In the genomic region with DNA sequence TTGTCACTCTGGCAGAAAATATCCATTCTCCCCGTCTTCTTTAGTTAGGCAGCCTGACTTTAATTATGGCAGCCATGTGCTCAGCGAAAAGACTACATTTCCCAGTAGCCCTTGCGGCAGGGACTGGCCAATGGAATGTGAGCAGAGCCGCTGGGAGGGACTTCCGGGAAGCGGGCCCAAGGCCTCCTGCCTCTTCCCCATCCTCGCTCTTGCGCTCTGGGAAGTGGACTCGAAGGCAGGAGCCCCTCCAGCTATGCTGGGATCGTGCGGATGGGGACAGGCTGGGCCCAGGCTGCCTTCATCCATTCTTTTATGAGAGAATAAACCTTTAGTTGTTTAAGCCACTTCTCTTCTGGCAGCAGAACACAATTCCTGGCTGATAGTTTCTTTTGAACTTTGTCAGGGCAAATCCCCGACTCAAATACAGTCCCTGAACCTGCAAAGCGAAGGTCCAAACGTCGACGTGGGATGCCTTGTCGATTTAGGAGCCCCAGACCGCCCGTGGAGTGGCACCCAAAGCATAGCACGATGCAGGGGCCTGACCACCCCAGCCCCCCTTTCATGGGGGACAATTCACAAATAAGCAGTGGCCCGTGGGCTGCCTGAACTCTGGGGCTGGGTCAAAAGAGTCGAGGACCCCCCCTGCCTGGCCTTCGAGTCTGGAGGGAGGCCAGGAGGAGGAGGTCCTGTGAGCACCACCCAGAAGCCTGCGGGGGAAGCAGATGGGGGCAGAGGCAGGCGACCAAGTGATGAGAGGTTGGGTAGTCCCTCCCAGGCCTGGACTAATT, we compare ENCODE assay signal across 1 cellular context.
TF ChIP-seq lines count a peak whose summit lies in the region.

No MANE protein-coding gene starts in this region.

TF ChIP-seq in GM12878, 131 proteins besides CTCF, POLR2A, EP300 and RAD21 (continued from another document):
- TF ChIP-seq, protein P1, sequence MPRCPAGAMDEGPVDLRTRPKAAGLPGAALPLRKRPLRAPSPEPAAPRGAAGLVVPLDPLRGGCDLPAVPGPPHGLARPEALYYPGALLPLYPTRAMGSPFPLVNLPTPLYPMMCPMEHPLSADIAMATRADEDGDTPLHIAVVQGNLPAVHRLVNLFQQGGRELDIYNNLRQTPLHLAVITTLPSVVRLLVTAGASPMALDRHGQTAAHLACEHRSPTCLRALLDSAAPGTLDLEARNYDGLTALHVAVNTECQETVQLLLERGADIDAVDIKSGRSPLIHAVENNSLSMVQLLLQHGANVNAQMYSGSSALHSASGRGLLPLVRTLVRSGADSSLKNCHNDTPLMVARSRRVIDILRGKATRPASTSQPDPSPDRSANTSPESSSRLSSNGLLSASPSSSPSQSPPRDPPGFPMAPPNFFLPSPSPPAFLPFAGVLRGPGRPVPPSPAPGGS (IDR thresholded peaks at IDR 0.05; ENCODE audit: borderline replicate concordance, insufficient read depth, low read depth, low read length, poor library complexity, severe bottlenecking), result no peak
- TF ChIP-seq MEF2A (IDR thresholded peaks at IDR 0.05; ENCODE audit: insufficient read depth, low read depth, low read length), result no peak
TF ChIP-seq in GM12878: peak in this region for 22.
